28 cellular contexts compared by ENCODE assay signal in the genomic region with DNA sequence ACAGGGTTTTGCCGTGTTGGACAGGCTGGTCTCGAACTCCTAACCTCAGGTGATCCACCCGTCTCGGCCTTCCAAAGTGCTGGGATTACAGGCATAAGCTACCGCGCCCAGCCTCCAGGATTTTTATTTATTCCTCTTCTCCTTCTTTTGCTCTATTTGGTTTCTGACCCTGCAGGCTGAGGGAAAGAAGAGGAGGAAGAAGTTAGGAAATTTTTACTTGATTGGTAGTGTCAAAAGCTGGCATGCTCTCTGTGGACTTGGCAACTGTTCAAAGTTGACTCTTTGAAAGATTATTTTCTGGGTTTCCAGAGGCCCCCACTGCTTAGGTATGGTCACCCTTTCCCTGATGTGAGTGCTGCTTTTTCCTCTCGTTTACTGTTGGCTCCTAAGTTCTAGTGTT.
"Had no signal": no experiment of that assay in that cellular context is flagged by ENCODE, and none has a peak within 500 bp of the region (broad histone marks: within the 10 kb centered on the region; RNA-seq: fewer than 3 reads in every experiment).

No MANE protein-coding gene starts in this region.

- ATAC-seq: heart left ventricle; left ventricle myocardium superior; lower lobe of right lung; naive thymus-derived CD8-positive, alpha-beta T cell; sciatic nerve; stimulated activated naive B cell treated with anti-CD40 and anti-IgM and Interleukin-4, amounts not matched to agents 10 μg/mL and 1 μg/mL and 100 μg/mL, for 72 hours; stimulated activated naive CD8-positive, alpha-beta T cell treated with anti-CD3 and anti-CD28 coated beads, Interleukin-15, Interleukin-2, amounts not matched to agents 100 U/mL and 50 U/mL, for 24 hours; upper lobe of right lung had no signal

- H2AFZ ChIP-seq: neural progenitor cell had no signal

- H3K4me1 Mint-ChIP-seq: stimulated activated naive B cell treated with anti-CD40 and anti-IgM and Interleukin-4, amounts not matched to agents 10 μg/mL and 1 μg/mL and 100 μg/mL, for 72 hours had no signal

- H3K4me1 ChIP-seq: heart left ventricle, lower lobe of right lung, neural progenitor cell, right atrium auricular region, suprapubic skin, tibial artery, upper lobe of right lung had no signal

- H3K27me3 Mint-ChIP-seq: progenitor cell of endocrine pancreas had no signal

- H3K9ac ChIP-seq: neural progenitor cell had no signal

- H3K27ac ChIP-seq: heart left ventricle, lower lobe of right lung, neural progenitor cell, neutrophil, ovary, right atrium auricular region, skin epidermis, stomach, suprapubic skin, thoracic aorta, tibial artery, upper lobe of right lung had no signal

- H3K36me3 ChIP-seq: heart left ventricle, lower lobe of right lung, neural progenitor cell, neutrophil, ovary, right atrium auricular region, stomach, suprapubic skin, thoracic aorta, tibial artery, upper lobe of right lung had no signal

- H3K9me3 Mint-ChIP-seq: nephron progenitor cell; neural progenitor cell; stimulated activated naive B cell treated with anti-CD40 and anti-IgM and Interleukin-4, amounts not matched to agents 10 μg/mL and 1 μg/mL and 100 μg/mL, for 72 hours had no signal

- H3K4me3 Mint-ChIP-seq: naive thymus-derived CD8-positive, alpha-beta T cell; nephron progenitor cell; neural progenitor cell; stimulated activated naive B cell treated with anti-CD40 and anti-IgM and Interleukin-4, amounts not matched to agents 10 μg/mL and 1 μg/mL and 100 μg/mL, for 72 hours had no signal

- H3K4me3 ChIP-seq: heart left ventricle, lower lobe of right lung, neural progenitor cell, ovary, right atrium auricular region, skin epidermis, stomach, suprapubic skin, thoracic aorta, tibial artery, upper lobe of right lung had no signal

- H3K36me3 Mint-ChIP-seq: neural progenitor cell; stimulated activated naive B cell treated with anti-CD40 and anti-IgM and Interleukin-4, amounts not matched to agents 10 μg/mL and 1 μg/mL and 100 μg/mL, for 72 hours had no signal

- FAIRE-seq: urothelium cell line had no signal

- H3K27me3 ChIP-seq: heart left ventricle, neural progenitor cell, ovary, right atrium auricular region, stomach, suprapubic skin, tibial artery, upper lobe of right lung had no signal

- H3K27ac Mint-ChIP-seq: nephron progenitor cell; neural progenitor cell; progenitor cell of endocrine pancreas; stimulated activated naive B cell treated with anti-CD40 and anti-IgM and Interleukin-4, amounts not matched to agents 10 μg/mL and 1 μg/mL and 100 μg/mL, for 72 hours had no signal

- DNase-seq: heart left ventricle; islet precursor cell; left ventricle myocardium superior; lower lobe of right lung; mammary epithelial cell; mesenchymal stem cell; naive thymus-derived CD8-positive, alpha-beta T cell; nephron progenitor cell; ovary; stimulated activated CD4-positive, alpha-beta T cell treated with anti-CD3 and anti-CD28 coated beads, Interleukin-12 subunit alpha, Interleukin-12 subunit beta, amount 100 ng/mL, for 4 hours; stimulated activated CD4-positive, alpha-beta T cell treated with anti-CD3 and anti-CD28 coated beads, Interleukin-15, amount 100 ng/mL, for 24 hours; stimulated activated CD4-positive, alpha-beta T cell treated with anti-CD3 and anti-CD28 coated beads, Interleukin-2, amount 100 ng/mL, for 24 hours; stimulated activated CD4-positive, alpha-beta T cell treated with anti-CD3 and anti-CD28 coated beads, Interleukin-4, amount 100 ng/mL, for 1 hour; stimulated activated naive B cell treated with anti-CD40 and anti-IgM and Interleukin-4, amounts not matched to agents 10 μg/mL and 1 μg/mL and 100 μg/mL, for 72 hours; stimulated activated naive CD8-positive, alpha-beta T cell treated with anti-CD3 and anti-CD28 coated beads, Interleukin-15, Interleukin-2, amounts not matched to agents 100 U/mL and 50 U/mL, for 24 hours; stomach; tibial artery; trophoblast cell; upper lobe of right lung had no signal

- H3K9me3 ChIP-seq: heart left ventricle, lower lobe of right lung, neutrophil, ovary, right atrium auricular region, stomach, suprapubic skin, thoracic aorta, tibial artery, upper lobe of right lung had no signal

- H3K4me2 ChIP-seq: neural progenitor cell had no signal
